Comparison of ENCODE assay signal across 14 cellular contexts in the genomic region with DNA sequence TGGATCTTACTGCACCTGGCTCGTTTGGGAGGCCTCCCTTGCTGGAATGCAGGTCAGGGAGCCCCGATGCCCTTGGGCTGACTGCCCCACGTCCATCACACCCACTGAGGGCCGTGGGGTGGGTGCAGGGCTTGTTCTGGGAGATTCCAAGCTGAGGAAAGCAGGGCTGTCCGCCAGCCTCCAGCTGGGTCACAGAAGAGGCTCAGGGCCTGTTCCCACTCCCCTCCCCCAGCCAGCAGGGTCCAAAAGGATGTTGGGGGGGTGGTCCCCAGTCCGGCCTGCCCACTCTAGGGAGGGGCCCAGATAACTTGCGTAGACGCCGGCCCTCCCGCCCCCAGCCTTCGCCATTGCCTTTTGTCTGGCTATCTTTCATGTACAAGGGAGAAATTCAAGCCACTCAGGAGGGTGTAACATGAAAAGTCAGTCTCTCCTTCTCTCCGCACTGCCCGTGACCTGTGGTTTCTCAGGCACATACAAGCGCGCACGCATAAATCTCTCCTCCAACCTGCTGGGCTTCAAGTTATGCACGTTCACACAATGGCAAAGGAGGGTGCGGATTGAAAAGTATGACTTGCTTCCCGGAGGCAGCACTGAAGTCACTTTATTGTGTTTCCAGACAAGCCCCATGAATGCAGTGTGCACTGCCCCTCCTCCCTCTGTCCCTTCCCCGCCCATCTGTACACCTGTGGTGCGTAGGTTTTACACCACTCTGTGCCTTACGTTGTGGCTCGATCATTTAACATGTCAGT. TPM values are rescaled to one million over a fixed set of nuclear protein-coding genes. Genes with fewer than 3 reads are reported as not detected.
DNase-seq lines count a peak whose midpoint lies in the region; ATAC-seq and TF ChIP-seq lines count a peak whose summit lies in the region.
"Had no signal": no experiment of that assay in that cellular context is flagged by ENCODE, and none has a peak within 500 bp of the region (broad histone marks: within the 10 kb centered on the region; RNA-seq: fewer than 3 reads in every experiment).

No MANE protein-coding gene starts in this region.

- H3K9me3 Mint-ChIP-seq in endodermal cell: no peaks in the 10 kb centered on the region

- no peak overlapping the region for H3K9ac ChIP-seq in endodermal cell (ENCODE audit: extremely low read depth, low read length, poor library complexity, severe bottlenecking)
- H3K9ac ChIP-seq in mucosa of rectum (ENCODE audit: low read depth in 1 of 2, low read length in 2 of 2): peak overlapping the region; percentile 58

- H3K27me3 ChIP-seq in endodermal cell (ENCODE audit: control insufficient read depth, insufficient read depth, low read length, poor library complexity, severe bottlenecking) (no peaks in the 10 kb centered on the region), mucosa of rectum (ENCODE audit: control insufficient read depth in 2 of 2, insufficient read depth in 2 of 2, low read length in 2 of 2) (no peaks in the 10 kb centered on the region), upper lobe of right lung (no peaks in the 10 kb centered on the region)
- H3K27me3 ChIP-seq: esophagus muscularis mucosa had no signal

- H3K9me3 ChIP-seq in endodermal cell (ENCODE audit: control insufficient read depth, low read length) (no peaks in the 10 kb centered on the region), mucosa of rectum (ENCODE audit: control insufficient read depth in 2 of 2, low read length in 2 of 2) (no peaks in the 10 kb centered on the region), upper lobe of right lung (no peaks in the 10 kb centered on the region), OCI-LY7 (ENCODE audit: low read length) (no peaks in the 10 kb centered on the region)
- H3K9me3 ChIP-seq: esophagus muscularis mucosa had no signal

- H3K27ac ChIP-seq in endodermal cell (ENCODE audit: low read depth, low read length): peak overlapping the region; percentile 93
- peak overlapping the region; percentile 82 to 94 for H3K27ac ChIP-seq in mucosa of rectum (ENCODE audit: low read depth in 2 of 2, low read length in 2 of 2)
- H3K27ac ChIP-seq in upper lobe of right lung: no peak overlapping the region
- no peak overlapping the region for H3K27ac ChIP-seq in OCI-LY7 (ENCODE audit: low read depth, low read length, poor library complexity, severe bottlenecking)
- H3K27ac ChIP-seq: 22Rv1 had no signal

- TF ChIP-seq CTCF in endodermal cell (conservative IDR thresholded peaks at IDR 0.05): no peak
- TF ChIP-seq CTCF in upper lobe of right lung (IDR thresholded peaks at IDR 0.05): no peak
- TF ChIP-seq CTCF in OCI-LY7 (conservative IDR thresholded peaks at IDR 0.05; ENCODE audit: low read length): no peak

- peaks cover 48% of the 10 kb centered on the region for H3K4me1 Mint-ChIP-seq in endodermal cell

- DNase-seq in DMS 273 (lab: John Stamatoyannopoulos, UW; ENCODE audit: unreplicated experiment) (peak; percentile 37), DMS 273 treated with DMSO at 0.1 percent for 48 hours (lab: John Stamatoyannopoulos, UW) (no peak), endodermal cell (no peak), upper lobe of right lung (no peak), OCI-LY7 (ENCODE audit: low spot score) (no peak)
- DNase-seq in activated CD8-positive, alpha-beta memory T cell treated with anti-CD3 and anti-CD28 coated beads for 24 hours: no peak
- DNase-seq: activated CD8-positive, alpha-beta memory T cell treated with anti-CD3 and anti-CD28 coated beads, Interleukin-2, amount 50 U/mL, for 4 hours; amniotic stem cell; kidney glomerular epithelial cell; NCI-H1105 had no signal

- no peaks in the 10 kb centered on the region for H3K9me2 ChIP-seq in OCI-LY7 (ENCODE audit: insufficient read depth, low read length)

- no peak overlapping the region for H3K4me2 ChIP-seq in OCI-LY7 (ENCODE audit: low read length)

- ATAC-seq in upper lobe of right lung (peak; percentile 5), HG02759 (IDR thresholded peaks at IDR 0.05; ENCODE audit: unreplicated experiment) (no peak)

- CTCF ChIA-PET in OCI-LY7 (lab: Charles Lee; ENCODE audit: unreplicated experiment): no interaction called here

- intact Hi-C loops in upper lobe of right lung (cut with DNase I) (no loop called here), OCI-LY7 (cut with micrococcal nuclease; ENCODE audit: unreplicated experiment) (no loop called here)

- no peak overlapping the region for H3K4me3 Mint-ChIP-seq in endodermal cell

- H3K36me3 ChIP-seq in endodermal cell (ENCODE audit: control insufficient read depth, insufficient read depth, low read length): peaks cover 2% of the 10 kb centered on the region
- peaks cover 0 to 2% of the 10 kb centered on the region in 2 donors for H3K36me3 ChIP-seq in mucosa of rectum (ENCODE audit: control insufficient read depth in 2 of 2, insufficient read depth in 2 of 2, low read length in 2 of 2)
- H3K36me3 ChIP-seq in upper lobe of right lung: no peaks in the 10 kb centered on the region
- H3K36me3 ChIP-seq in OCI-LY7 (ENCODE audit: insufficient read depth, low read length): peaks cover 8% of the 10 kb centered on the region; the same call in 1 of the 2 replicates
- H3K36me3 ChIP-seq: esophagus muscularis mucosa had no signal

- H3K4me1 ChIP-seq in endodermal cell (ENCODE audit: control insufficient read depth, insufficient read depth, low read length): no peaks in the 10 kb centered on the region
- H3K4me1 ChIP-seq in mucosa of rectum (ENCODE audit: control insufficient read depth in 2 of 2, insufficient read depth in 2 of 2, low read length in 2 of 2): peaks cover 18 to 29% of the 10 kb centered on the region in 2 donors
- H3K4me1 ChIP-seq in upper lobe of right lung: peaks cover under 1% of the 10 kb centered on the region
- peaks cover 46% of the 10 kb centered on the region for H3K4me1 ChIP-seq in OCI-LY7 (ENCODE audit: insufficient read depth, low read length, poor library complexity, severe bottlenecking)

- H3K79me2 ChIP-seq in OCI-LY7 (ENCODE audit: insufficient read depth, low read depth, low read length): peaks cover 65% of the 10 kb centered on the region

- no peak overlapping the region for H3K4me3 ChIP-seq in endodermal cell (ENCODE audit: low read length)
- peak overlapping the region; percentile 5 to 41 for H3K4me3 ChIP-seq in mucosa of rectum (ENCODE audit: low read length in 2 of 2)
- no peak overlapping the region for H3K4me3 ChIP-seq in upper lobe of right lung
- no peak overlapping the region for H3K4me3 ChIP-seq in OCI-LY7 (ENCODE audit: low read depth, low read length, poor library complexity, severe bottlenecking)
- H3K4me3 ChIP-seq: esophagus muscularis mucosa had no signal

- H4K20me1 ChIP-seq in OCI-LY7 (ENCODE audit: insufficient read depth, low read length): 0 out of 2 replicates have a peak, but pooled peaks cover 1% of the 10 kb centered on the region

- POLR2A ChIA-PET in OCI-LY7 (lab: Charles Lee): interaction anchor here (2.2 kb wide), 1 partner anchor 15 kb away, joined by 5 read pairs; no protein-coding TSS in a partner anchor

- H3K27ac Mint-ChIP-seq in endodermal cell: peak overlapping the region; percentile 56

- H2AFZ ChIP-seq in OCI-LY7 (ENCODE audit: low read length): no peak overlapping the region

- WGBS in endodermal cell (ENCODE audit: insufficient coverage in 1 of 2, insufficient read length in 1 of 2), 2 experiments: 74 to 87% methylated on average over 14 to 23 of the region's 23 CpGs

- no peaks in the 10 kb centered on the region for H3K27me3 Mint-ChIP-seq in endodermal cell (ENCODE audit: insufficient read depth)

- no peaks in the 10 kb centered on the region for H3K36me3 Mint-ChIP-seq in endodermal cell (ENCODE audit: low read depth)

- BruUV-seq in OCI-LY7 (replicated peaks; lab: Mats Ljungman, UMichigan): no TSS peak

RNA-seq across cellular contexts. Expression of gene CARM1, which starts 20.2 kb away (rescaled TPM):
- total RNA-seq in endodermal cell: 10 to 100 TPM; 80.6 to 86.6 TPM
- 115 TPM for polyA plus RNA-seq in endodermal cell (2013, experiment 1 of 2)
- polyA plus RNA-seq in endodermal cell (2013, experiment 2 of 2): 105 TPM
- total RNA-seq in upper lobe of right lung: 25.5 TPM
- 35.1 and 41.2 TPM in 2 replicates for total RNA-seq in OCI-LY7 (2014; rRNA removed; shearing (Covaris generic))
- 107 and 108 TPM in 2 replicates for total RNA-seq in OCI-LY7 (2022)

RNA-seq across cellular contexts. Expression of gene YIPF2, which starts 36.9 kb away (rescaled TPM):
- total RNA-seq in endodermal cell (10 to 100 TPM; 55.6 to 62.6 TPM), upper lobe of right lung (51.3 TPM), OCI-LY7 (2022) (27.5 and 31.5 TPM in 2 replicates)
- polyA plus RNA-seq in endodermal cell (2013, experiment 1 of 2): 32.0 TPM
- polyA plus RNA-seq in endodermal cell (2013, experiment 2 of 2): 34.9 TPM
- total RNA-seq in OCI-LY7 (2014; rRNA removed; shearing (Covaris generic)): 26.7 and 31.8 TPM in 2 replicates

RNA-seq across cellular contexts. Expression of gene TIMM29, which starts 37.1 kb away (rescaled TPM):
- 10 to 100 TPM; 20.0 to 26.8 TPM for total RNA-seq in endodermal cell
- 20.9 TPM for polyA plus RNA-seq in endodermal cell (2013, experiment 1 of 2)
- polyA plus RNA-seq in endodermal cell (2013, experiment 2 of 2): 20.7 TPM
- 17.7 TPM for total RNA-seq in upper lobe of right lung
- total RNA-seq in OCI-LY7 (2014; rRNA removed; shearing (Covaris generic)): 24.1 and 28.3 TPM in 2 replicates
- total RNA-seq in OCI-LY7 (2022): 26.2 and 27.3 TPM in 2 replicates

RNA-seq across cellular contexts. Expression of gene C19orf38, which starts 43.3 kb away (rescaled TPM):
- total RNA-seq in endodermal cell (under 1 TPM in 1 of 2 donors, not detected in 1; 0.24 TPM), upper lobe of right lung (7.4 TPM), OCI-LY7 (2022) (4.9 and 7.5 TPM in 2 replicates)
- polyA plus RNA-seq in endodermal cell (2013, experiment 1 of 2): not detected
- not detected for polyA plus RNA-seq in endodermal cell (2013, experiment 2 of 2)
- total RNA-seq in OCI-LY7 (2014; rRNA removed; shearing (Covaris generic)): 4.2 and 5.2 TPM in 2 replicates

RNA-seq across cellular contexts. Expression of gene TMED1, which starts 55.5 kb away (rescaled TPM):
- total RNA-seq in endodermal cell (10 to 100 TPM; 19.7 to 34.5 TPM), upper lobe of right lung (25.3 TPM), OCI-LY7 (2022) (13.2 and 13.7 TPM in 2 replicates)
- polyA plus RNA-seq in endodermal cell (2013, experiment 1 of 2): 33.2 TPM
- polyA plus RNA-seq in endodermal cell (2013, experiment 2 of 2): 32.3 TPM
- 20.8 and 22.5 TPM in 2 replicates for total RNA-seq in OCI-LY7 (2014; rRNA removed; shearing (Covaris generic))

Comparison
In these comparisons a context has a peak if more than half of its experiments do, and no peak if none do; other contexts are left out.
1. H3K27ac ChIP-seq: peak in endodermal cell (single experiment) and mucosa of rectum (2 of 2); none in upper lobe of right lung (single experiment) and OCI-LY7 (single experiment).
2. H3K4me3 ChIP-seq: peak in mucosa of rectum (2 of 2); none in endodermal cell (single experiment), upper lobe of right lung (single experiment) and OCI-LY7 (single experiment).